Comparison of ENCODE assay signal across 24 cellular contexts in the genomic region with DNA sequence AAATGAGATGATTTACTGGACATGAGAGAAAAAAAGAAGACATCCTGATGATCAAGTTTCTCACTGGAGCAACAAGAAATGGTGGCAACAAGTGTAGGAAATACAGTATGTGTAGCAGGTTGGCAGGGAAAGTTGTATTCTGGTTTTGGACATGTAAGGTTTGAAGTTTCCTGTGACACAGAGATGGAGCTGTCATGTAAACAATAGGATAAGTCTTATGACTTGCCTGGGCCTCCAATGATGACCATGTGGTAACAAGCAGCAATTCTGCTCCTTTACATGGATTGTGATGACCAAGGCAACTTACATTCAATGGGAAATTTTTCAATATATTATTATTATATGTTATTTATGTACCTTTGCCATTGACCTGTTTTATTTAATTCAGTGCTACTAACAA.
"Had no signal": no experiment of that assay in that cellular context is flagged by ENCODE, and none has a peak within 500 bp of the region (broad histone marks: within the 10 kb centered on the region; RNA-seq: fewer than 3 reads in every experiment).

No MANE protein-coding gene starts in this region.

- H3K27ac ChIP-seq: left lung, lower lobe of right lung, ovary, right atrium auricular region, right lobe of liver, stomach, testis, thyroid gland, transverse colon, upper lobe of left lung had no signal

- H3K9me3 ChIP-seq: left lung, lower lobe of right lung, mucosa of descending colon, ovary, right atrium auricular region, right lobe of liver, stomach, testis, thyroid gland, transverse colon, upper lobe of left lung had no signal

- H3K9me3 Mint-ChIP-seq: naive thymus-derived CD4-positive, alpha-beta T cell; natural killer cell treated with Interleukin-12 subunit alpha and Interleukin-12 subunit beta and Interleukin-15 and Interleukin-18, amount 100 ng/mL, for 72 hours; stimulated activated naive B cell treated with anti-CD40 and anti-IgM and Interleukin-4, amounts not matched to agents 10 μg/mL and 1 μg/mL and 100 μg/mL, for 72 hours had no signal

- H3K4me1 ChIP-seq: left lung, lower lobe of right lung, right lobe of liver, thyroid gland, transverse colon had no signal

- H3K27me3 Mint-ChIP-seq: naive thymus-derived CD4-positive, alpha-beta T cell; natural killer cell treated with Interleukin-12 subunit alpha and Interleukin-12 subunit beta and Interleukin-15 and Interleukin-18, amount 100 ng/mL, for 72 hours; progenitor cell of endocrine pancreas; stimulated activated naive B cell treated with anti-CD40 and anti-IgM and Interleukin-4, amounts not matched to agents 10 μg/mL and 1 μg/mL and 100 μg/mL, for 72 hours had no signal

- H3K27ac Mint-ChIP-seq: natural killer cell treated with Interleukin-12 subunit alpha and Interleukin-12 subunit beta and Interleukin-15 and Interleukin-18, amount 100 ng/mL, for 72 hours; progenitor cell of endocrine pancreas had no signal

- ATAC-seq: left colon; left lung; lower lobe of right lung; mucosa of descending colon; naive thymus-derived CD4-positive, alpha-beta T cell; natural killer cell treated with Interleukin-12 subunit alpha and Interleukin-12 subunit beta and Interleukin-15 and Interleukin-18, amount 100 ng/mL, for 72 hours; right lobe of liver; stimulated activated naive B cell treated with anti-CD40 and anti-IgM and Interleukin-4, amounts not matched to agents 10 μg/mL and 1 μg/mL and 100 μg/mL, for 72 hours; stimulated activated naive CD8-positive, alpha-beta T cell treated with anti-CD3 and anti-CD28 coated beads, Interleukin-15, Interleukin-2, amounts not matched to agents 100 U/mL and 50 U/mL, for 24 hours had no signal

- H3K27me3 ChIP-seq: left lung, ovary, right atrium auricular region, right lobe of liver, stomach, testis, thyroid gland, transverse colon, upper lobe of left lung had no signal

- H3K4me3 Mint-ChIP-seq: natural killer cell treated with Interleukin-12 subunit alpha and Interleukin-12 subunit beta and Interleukin-15 and Interleukin-18, amount 100 ng/mL, for 72 hours; stimulated activated naive B cell treated with anti-CD40 and anti-IgM and Interleukin-4, amounts not matched to agents 10 μg/mL and 1 μg/mL and 100 μg/mL, for 72 hours had no signal

- H3K36me3 ChIP-seq: ovary had no signal

- DNase-seq: hippocampal formation; left colon; left lung; lower lobe of right lung; midbrain; mucosa of descending colon; naive thymus-derived CD4-positive, alpha-beta T cell; ovary; right lobe of liver; stimulated activated CD4-positive, alpha-beta T cell treated with anti-CD3 and anti-CD28 coated beads, Interleukin-1b, Interleukin-23, amount 100 ng/mL, for 48 hours; stimulated activated CD4-positive, alpha-beta T cell treated with anti-CD3 and anti-CD28 coated beads, Interleukin-2, amount 100 ng/mL, for 48 hours; stimulated activated CD4-positive, alpha-beta T cell treated with anti-CD3 and anti-CD28 coated beads, Interleukin-4, amount 100 ng/mL, for 4 hours; stimulated activated CD8-positive, alpha-beta memory T cell treated with anti-CD3 and anti-CD28 coated beads, Interleukin-4, amount 100 ng/mL, for 48 hours; stimulated activated naive B cell treated with anti-CD40 and anti-IgM and Interleukin-4, amounts not matched to agents 10 μg/mL and 1 μg/mL and 100 μg/mL, for 72 hours; stimulated activated naive CD8-positive, alpha-beta T cell treated with anti-CD3 and anti-CD28 coated beads, Interleukin-15, Interleukin-2, amounts not matched to agents 100 U/mL and 50 U/mL, for 24 hours; stomach; testis; thyroid gland; transverse colon; upper lobe of left lung had no signal

- H3K4me3 ChIP-seq: left lung, lower lobe of right lung, mucosa of descending colon, ovary, right atrium auricular region, right lobe of liver, smooth muscle cell, stomach, testis, thyroid gland, transverse colon, upper lobe of left lung had no signal
